In genomic region chr14:103091041-103091882, GRCh38 we compare ENCODE assay signal across 8 cellular contexts. TPM values are rescaled to one million over a fixed set of nuclear protein-coding genes. Genes with fewer than 3 reads are reported as not detected.
DNase-seq lines count a peak whose midpoint lies in the region; ATAC-seq and TF ChIP-seq lines count a peak whose summit lies in the region.

No MANE protein-coding gene starts in this region.

- H3K4me3 ChIP-seq in gastroesophageal sphincter = peak overlapping the region; percentile 40 to 60

- peaks cover 21% of the 10 kb centered on the region for H3K27me3 ChIP-seq in gastroesophageal sphincter

- no peaks in the 10 kb centered on the region for H3K27me3 Mint-ChIP-seq in activated T-helper 1 cell treated with anti-CD3 and anti-CD28 coated beads, Interleukin-12 subunit alpha, Interleukin-12 subunit beta, Interleukin-2, Interleukin-4 antibody, amounts not matched to agents 30 ng/mL and 10 ng/mL and 1 ng/mL, durations not matched to agents 14 hours and 24 hours and 36 hours (ENCODE audit: insufficient read depth)

- no peak overlapping the region for H3K27ac Mint-ChIP-seq in activated T-helper 1 cell treated with anti-CD3 and anti-CD28 coated beads, Interleukin-12 subunit alpha, Interleukin-12 subunit beta, Interleukin-2, Interleukin-4 antibody, amounts not matched to agents 30 ng/mL and 10 ng/mL and 1 ng/mL, durations not matched to agents 14 hours and 24 hours and 36 hours

- H3K9me3 ChIP-seq in gastroesophageal sphincter = no peaks in the 10 kb centered on the region

- H3K4me1 ChIP-seq in gastroesophageal sphincter = peaks cover 0 to 20% (median 13%) of the 10 kb centered on the region in 3 donors

- H3K36me3 Mint-ChIP-seq in activated T-helper 1 cell treated with anti-CD3 and anti-CD28 coated beads, Interleukin-12 subunit alpha, Interleukin-12 subunit beta, Interleukin-2, Interleukin-4 antibody, amounts not matched to agents 30 ng/mL and 10 ng/mL and 1 ng/mL, durations not matched to agents 14 hours and 24 hours and 36 hours (ENCODE audit: low read depth) = no peaks in the 10 kb centered on the region

- no peak for TF ChIP-seq POLR2A in gastroesophageal sphincter (IDR thresholded peaks at IDR 0.05)

- ATAC-seq in gastroesophageal sphincter (peak; percentile 61), sciatic nerve (peak; percentile 62), GM19397 (IDR thresholded peaks at IDR 0.05; ENCODE audit: unreplicated experiment) (no peak)

- no peaks in the 10 kb centered on the region for H3K36me3 ChIP-seq in gastroesophageal sphincter

- TF ChIP-seq EP300 in gastroesophageal sphincter (IDR thresholded peaks at IDR 0.05) = no peak

- no peaks in the 10 kb centered on the region for H3K9me3 Mint-ChIP-seq in activated T-helper 1 cell treated with anti-CD3 and anti-CD28 coated beads, Interleukin-12 subunit alpha, Interleukin-12 subunit beta, Interleukin-2, Interleukin-4 antibody, amounts not matched to agents 30 ng/mL and 10 ng/mL and 1 ng/mL, durations not matched to agents 14 hours and 24 hours and 36 hours

- peak overlapping the region; percentile 19 for H3K4me3 Mint-ChIP-seq in activated T-helper 1 cell treated with anti-CD3 and anti-CD28 coated beads, Interleukin-12 subunit alpha, Interleukin-12 subunit beta, Interleukin-2, Interleukin-4 antibody, amounts not matched to agents 30 ng/mL and 10 ng/mL and 1 ng/mL, durations not matched to agents 14 hours and 24 hours and 36 hours

- intact Hi-C loops in activated T-helper 1 cell treated with anti-CD3 and anti-CD28 coated beads, Interleukin-12 subunit alpha, Interleukin-12 subunit beta, Interleukin-2, Interleukin-4 antibody, amounts not matched to agents 30 ng/mL and 10 ng/mL and 1 ng/mL, durations not matched to agents 14 hours and 24 hours and 36 hours (cut with micrococcal nuclease) = loop anchor here (1.0 kb wide), 2 partner anchors 16 to 397 kb away; no protein-coding TSS in a partner anchor
- intact Hi-C loops in sciatic nerve (cut with DNase I) = no loop called here
- intact Hi-C loops in posterior vena cava (cut with DNase I) = no loop called here

- DNase-seq in COLO668 (lab: John Stamatoyannopoulos, UW; ENCODE audit: unreplicated experiment) (peak; percentile 57), H4 (ENCODE audit: low spot score) (peak; percentile 24), NOMO-1 treated with DMSO at 0.1 percent for 48 hours (lab: John Stamatoyannopoulos, UW; ENCODE audit: unreplicated experiment) (peak; percentile 48), sciatic nerve (ENCODE audit: low spot score) (no peak), posterior vena cava (ENCODE audit: low spot score) (no peak)
- DNase-seq in activated T-helper 1 cell treated with anti-CD3 and anti-CD28 coated beads, Interleukin-12 subunit alpha, Interleukin-12 subunit beta, Interleukin-2, Interleukin-4 antibody, amounts not matched to agents 30 ng/mL and 10 ng/mL and 1 ng/mL, durations not matched to agents 14 hours and 24 hours and 36 hours (ENCODE audit: low spot score) = peak; percentile 64

- TF ChIP-seq CTCF in gastroesophageal sphincter (IDR thresholded peaks at IDR 0.05) = peak in 3 of 4 experiments; percentile 30 to 75 (median 45)

- H3K4me1 Mint-ChIP-seq in activated T-helper 1 cell treated with anti-CD3 and anti-CD28 coated beads, Interleukin-12 subunit alpha, Interleukin-12 subunit beta, Interleukin-2, Interleukin-4 antibody, amounts not matched to agents 30 ng/mL and 10 ng/mL and 1 ng/mL, durations not matched to agents 14 hours and 24 hours and 36 hours (ENCODE audit: low read depth) = no peaks in the 10 kb centered on the region

- 4 to 20% methylated on average over 6 to 11 of the region's 69 CpGs for WGBS in gastroesophageal sphincter (ENCODE audit: low coverage in 1 of 2), 2 donors

- H3K27ac ChIP-seq in gastroesophageal sphincter = peak overlapping the region in 3 of 4 donors; percentile 41 to 71 (median 64)

RNA-seq across cellular contexts. Expression of gene EXOC3L4, which starts 3.3 kb away (rescaled TPM):
- total RNA-seq in H4 (2014; rRNA removed; shearing (Covaris generic)) = not detected in 2 replicates
- total RNA-seq in activated T-helper 1 cell treated with anti-CD3 and anti-CD28 coated beads, Interleukin-12 subunit alpha, Interleukin-12 subunit beta, Interleukin-2, Interleukin-4 antibody, amounts not matched to agents 30 ng/mL and 10 ng/mL and 1 ng/mL, durations not matched to agents 14 hours and 24 hours and 36 hours = not detected in 2 replicates
- total RNA-seq in gastroesophageal sphincter (1 to 10 TPM in 1 of 4 donors, under 1 TPM in 2, not detected in 1; 0.40 to 3.6 (median 0.45) TPM), sciatic nerve (3.3 TPM), posterior vena cava (1 to 10 TPM; 1.0 to 2.5 TPM)

RNA-seq across cellular contexts. Expression of gene LBHD2, which starts 7.3 kb away (rescaled TPM):
- total RNA-seq in H4 (2014; rRNA removed; shearing (Covaris generic)) = not detected in 2 replicates
- not detected in 2 replicates for total RNA-seq in activated T-helper 1 cell treated with anti-CD3 and anti-CD28 coated beads, Interleukin-12 subunit alpha, Interleukin-12 subunit beta, Interleukin-2, Interleukin-4 antibody, amounts not matched to agents 30 ng/mL and 10 ng/mL and 1 ng/mL, durations not matched to agents 14 hours and 24 hours and 36 hours
- total RNA-seq in gastroesophageal sphincter (not detected), sciatic nerve (not detected), posterior vena cava (not detected)

RNA-seq across cellular contexts. Expression of gene TNFAIP2, which starts 32.0 kb away (rescaled TPM):
- total RNA-seq in H4 (2014; rRNA removed; shearing (Covaris generic)) = 0.41 and 5.3 TPM in 2 replicates
- total RNA-seq in activated T-helper 1 cell treated with anti-CD3 and anti-CD28 coated beads, Interleukin-12 subunit alpha, Interleukin-12 subunit beta, Interleukin-2, Interleukin-4 antibody, amounts not matched to agents 30 ng/mL and 10 ng/mL and 1 ng/mL, durations not matched to agents 14 hours and 24 hours and 36 hours = 2.3 and 2.4 TPM in 2 replicates
- total RNA-seq in gastroesophageal sphincter (10 to 100 TPM; 51.6 to 61.9 (median 59.1) TPM), sciatic nerve (142 TPM), posterior vena cava (100 to 1,000 TPM in 1 of 2 donors, 10 to 100 TPM in 1; 71.4 to 112 TPM)

RNA-seq across cellular contexts. Expression of gene CDC42BPB, which starts 33.9 kb away (rescaled TPM):
- total RNA-seq in H4 (2014; rRNA removed; shearing (Covaris generic)) = 15.0 and 18.2 TPM in 2 replicates
- 1.5 and 1.6 TPM in 2 replicates for total RNA-seq in activated T-helper 1 cell treated with anti-CD3 and anti-CD28 coated beads, Interleukin-12 subunit alpha, Interleukin-12 subunit beta, Interleukin-2, Interleukin-4 antibody, amounts not matched to agents 30 ng/mL and 10 ng/mL and 1 ng/mL, durations not matched to agents 14 hours and 24 hours and 36 hours
- total RNA-seq in gastroesophageal sphincter (100 to 1,000 TPM in 1 of 4 donors, 10 to 100 TPM in 3; 86.7 to 151 (median 97.3) TPM), sciatic nerve (105 TPM), posterior vena cava (10 to 100 TPM; 81.1 to 89.3 TPM)

Comparison
In these comparisons a context has a peak if more than half of its experiments do, and no peak if none do; other contexts are left out.
1. DNase-seq: peak in COLO668 (single experiment), H4 (single experiment), NOMO-1 treated with DMSO at 0.1 percent for 48 hours (single experiment) and activated T-helper 1 cell treated with anti-CD3 and anti-CD28 coated beads, Interleukin-12 subunit alpha, Interleukin-12 subunit beta, Interleukin-2, Interleukin-4 antibody, amounts not matched to agents 30 ng/mL and 10 ng/mL and 1 ng/mL, durations not matched to agents 14 hours and 24 hours and 36 hours (single experiment); none in sciatic nerve (single experiment) and posterior vena cava (single experiment).